Comparison of ENCODE assay signal across 23 cellular contexts in genomic region chr7:26699761-26700160, GRCh38.
"Had no signal": no experiment of that assay in that cellular context is flagged by ENCODE, and none has a peak within 500 bp of the region (broad histone marks: within the 10 kb centered on the region; RNA-seq: fewer than 3 reads in every experiment).

No MANE protein-coding gene starts in this region.

- FAIRE-seq: endothelial cell of umbilical vein had no signal

- H3K4me2 ChIP-seq: hepatocyte, smooth muscle cell had no signal

- H3K27me3 ChIP-seq: esophagus muscularis mucosa, hepatocyte, upper lobe of right lung had no signal

- H3K4me1 ChIP-seq: prostate gland, upper lobe of right lung had no signal

- H3K27ac ChIP-seq: esophagus muscularis mucosa, prostate gland, stomach, thoracic aorta, upper lobe of right lung had no signal

- H3K4me3 ChIP-seq: esophagus muscularis mucosa, hepatocyte, prostate gland, smooth muscle cell, stomach, thoracic aorta, upper lobe of right lung had no signal

- H3K9me3 ChIP-seq: esophagus muscularis mucosa, prostate gland, stomach, thoracic aorta, upper lobe of right lung had no signal

- H3K36me3 Mint-ChIP-seq: activated naive CD4-positive, alpha-beta T cell treated with anti-CD3 and anti-CD28 coated beads, Interleukin-2, amount 10 ng/mL, durations not matched to agents 7 days and 5 days; stimulated activated effector memory CD8-positive, alpha-beta T cell treated with anti-CD3 and anti-CD28 coated beads, Interleukin-12 subunit alpha, Interleukin-12 subunit beta, amount 100 ng/mL, for 72 hours had no signal

- H3K4me1 Mint-ChIP-seq: activated naive CD4-positive, alpha-beta T cell treated with anti-CD3 and anti-CD28 coated beads, Interleukin-2, amount 10 ng/mL, durations not matched to agents 7 days and 5 days; activated naive CD8-positive, alpha-beta T cell treated with anti-CD3 and anti-CD28 coated beads, Interleukin-2, amount 50 U/mL, for 24 hours; neural crest cell; stimulated activated effector memory CD8-positive, alpha-beta T cell treated with anti-CD3 and anti-CD28 coated beads, Interleukin-12 subunit alpha, Interleukin-12 subunit beta, amount 100 ng/mL, for 72 hours had no signal

- H3K79me2 ChIP-seq: hepatocyte had no signal

- H2AFZ ChIP-seq: hepatocyte had no signal

- ATAC-seq: activated CD8-positive, alpha-beta T cell treated with anti-CD3 and anti-CD28 coated beads, Interleukin-2, amount 10 ng/mL, durations not matched to agents 7 days and 5 days; activated naive CD8-positive, alpha-beta T cell treated with anti-CD3 and anti-CD28 coated beads, Interleukin-2, amount 50 U/mL, for 24 hours; activated T-cell treated with anti-CD3 and anti-CD28 coated beads, Interleukin-2, amount 50 U/mL, for 4 hours; left cardiac atrium; right cardiac atrium; stimulated activated effector memory CD8-positive, alpha-beta T cell treated with anti-CD3 and anti-CD28 coated beads, Interleukin-12 subunit alpha, Interleukin-12 subunit beta, amount 100 ng/mL, for 72 hours; upper lobe of right lung had no signal

- H3K36me3 ChIP-seq: esophagus muscularis mucosa, prostate gland, stomach, thoracic aorta, upper lobe of right lung had no signal

- DNase-seq: activated CD4-positive, alpha-beta T cell treated with anti-CD3 and anti-CD28 coated beads, Interleukin-2, amount 10 ng/mL, durations not matched to agents 24 days and 14 days; activated CD8-positive, alpha-beta T cell treated with anti-CD3 and anti-CD28 coated beads, Interleukin-2, amount 10 ng/mL, durations not matched to agents 7 days and 5 days; activated naive CD4-positive, alpha-beta T cell treated with anti-CD3 and anti-CD28 coated beads, Interleukin-2, amount 10 ng/mL, durations not matched to agents 7 days and 5 days; activated naive CD8-positive, alpha-beta T cell treated with anti-CD3 and anti-CD28 coated beads, Interleukin-2, amount 50 U/mL, for 24 hours; activated T-cell treated with anti-CD3 and anti-CD28 coated beads, Interleukin-2, amount 50 U/mL, for 4 hours; anterior cingulate cortex; effector CD8-positive, alpha-beta T cell; foreskin fibroblast; left cardiac atrium; midbrain; right cardiac atrium; stimulated activated CD4-positive, alpha-beta T cell treated with anti-CD3 and anti-CD28 coated beads, Interleukin-4, amount 100 ng/mL, for 1 hour; stomach; upper lobe of right lung had no signal

- H3K4me3 Mint-ChIP-seq: activated CD4-positive, alpha-beta T cell treated with anti-CD3 and anti-CD28 coated beads, Interleukin-2, amount 10 ng/mL, durations not matched to agents 24 days and 14 days; activated CD8-positive, alpha-beta T cell treated with anti-CD3 and anti-CD28 coated beads, Interleukin-2, amount 10 ng/mL, durations not matched to agents 7 days and 5 days; activated naive CD4-positive, alpha-beta T cell treated with anti-CD3 and anti-CD28 coated beads, Interleukin-2, amount 10 ng/mL, durations not matched to agents 7 days and 5 days; activated naive CD8-positive, alpha-beta T cell treated with anti-CD3 and anti-CD28 coated beads, Interleukin-2, amount 50 U/mL, for 24 hours; activated T-cell treated with anti-CD3 and anti-CD28 coated beads, Interleukin-2, amount 50 U/mL, for 4 hours; neural crest cell; stimulated activated effector memory CD8-positive, alpha-beta T cell treated with anti-CD3 and anti-CD28 coated beads, Interleukin-12 subunit alpha, Interleukin-12 subunit beta, amount 100 ng/mL, for 72 hours; T-helper 1 cell treated with Interleukin-12 subunit alpha and Interleukin-12 subunit beta and Interleukin-4 antibody, amounts not matched to agents 30 μg/mL and 1 μg/mL, for 36 hours had no signal

- H3K9me3 Mint-ChIP-seq: activated CD4-positive, alpha-beta T cell treated with anti-CD3 and anti-CD28 coated beads, Interleukin-2, amount 10 ng/mL, durations not matched to agents 24 days and 14 days; activated naive CD4-positive, alpha-beta T cell treated with anti-CD3 and anti-CD28 coated beads, Interleukin-2, amount 10 ng/mL, durations not matched to agents 7 days and 5 days; activated naive CD8-positive, alpha-beta T cell treated with anti-CD3 and anti-CD28 coated beads, Interleukin-2, amount 50 U/mL, for 24 hours; activated T-cell treated with anti-CD3 and anti-CD28 coated beads, Interleukin-2, amount 50 U/mL, for 4 hours; neural crest cell; stimulated activated effector memory CD8-positive, alpha-beta T cell treated with anti-CD3 and anti-CD28 coated beads, Interleukin-12 subunit alpha, Interleukin-12 subunit beta, amount 100 ng/mL, for 72 hours; T-helper 1 cell treated with Interleukin-12 subunit alpha and Interleukin-12 subunit beta and Interleukin-4 antibody, amounts not matched to agents 30 μg/mL and 1 μg/mL, for 36 hours had no signal

- H3K27ac Mint-ChIP-seq: activated CD4-positive, alpha-beta T cell treated with anti-CD3 and anti-CD28 coated beads, Interleukin-2, amount 10 ng/mL, durations not matched to agents 24 days and 14 days; activated CD8-positive, alpha-beta T cell treated with anti-CD3 and anti-CD28 coated beads, Interleukin-2, amount 10 ng/mL, durations not matched to agents 7 days and 5 days; activated naive CD4-positive, alpha-beta T cell treated with anti-CD3 and anti-CD28 coated beads, Interleukin-2, amount 10 ng/mL, durations not matched to agents 7 days and 5 days; activated naive CD8-positive, alpha-beta T cell treated with anti-CD3 and anti-CD28 coated beads, Interleukin-2, amount 50 U/mL, for 24 hours; stimulated activated effector memory CD8-positive, alpha-beta T cell treated with anti-CD3 and anti-CD28 coated beads, Interleukin-12 subunit alpha, Interleukin-12 subunit beta, amount 100 ng/mL, for 72 hours; T-helper 1 cell treated with Interleukin-12 subunit alpha and Interleukin-12 subunit beta and Interleukin-4 antibody, amounts not matched to agents 30 μg/mL and 1 μg/mL, for 36 hours had no signal
